Comparison of ENCODE assay signal across 19 cellular contexts in the genomic region with DNA sequence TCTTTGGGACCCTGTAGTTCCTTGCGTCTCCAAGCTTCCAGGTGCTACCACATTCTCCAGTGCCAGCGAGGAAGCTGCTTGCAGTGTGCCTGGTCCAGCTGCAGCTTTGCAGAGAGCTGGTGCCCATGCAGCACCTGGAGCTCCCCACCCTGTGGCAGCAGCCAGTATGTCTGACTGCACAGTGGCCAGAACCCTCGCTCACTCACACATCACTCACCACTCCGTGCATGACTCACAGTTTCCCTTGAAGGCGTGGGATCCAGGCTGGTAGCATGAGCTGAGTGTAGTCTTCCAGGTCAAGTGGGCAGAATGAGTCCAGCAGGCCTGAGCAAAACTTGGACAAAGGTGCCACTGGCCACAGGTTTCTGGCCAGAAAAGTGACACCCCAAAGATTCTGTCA. TPM values are rescaled to one million over a fixed set of nuclear protein-coding genes. Genes with fewer than 3 reads are reported as not detected.
DNase-seq lines count a peak whose midpoint lies in the region; ATAC-seq and TF ChIP-seq lines count a peak whose summit lies in the region.
"Had no signal": no experiment of that assay in that cellular context is flagged by ENCODE, and none has a peak within 500 bp of the region (broad histone marks: within the 10 kb centered on the region; RNA-seq: fewer than 3 reads in every experiment).

No MANE protein-coding gene starts in this region.

- H3K4me1 Mint-ChIP-seq in HFFc6 (ENCODE audit: low read depth): peaks cover 16% of the 10 kb centered on the region; the same call in 1 of the 2 replicates
- H3K4me1 Mint-ChIP-seq: naive thymus-derived CD8-positive, alpha-beta T cell had no signal

- peaks cover 4% of the 10 kb centered on the region; the same call in 1 of the 2 replicates for H3K9me3 Mint-ChIP-seq in HFFc6

- TF ChIP-seq CTCF in HFFc6 (IDR thresholded peaks at IDR 0.05) (no peak), fibroblast of mammary gland (conservative IDR thresholded peaks at IDR 0.05; ENCODE audit: control insufficient read depth, insufficient read depth, low read depth, low read length) (no peak)

- H3K4me3 ChIP-seq in fibroblast of mammary gland (ENCODE audit: control insufficient read depth, low read depth, low read length): no peak overlapping the region
- H3K4me3 ChIP-seq: left lung, SK-N-MC, suprapubic skin had no signal

- H3K4me3 Mint-ChIP-seq in HFFc6: no peak overlapping the region
- H3K4me3 Mint-ChIP-seq: naive thymus-derived CD8-positive, alpha-beta T cell had no signal

- peak; percentile 27 for DNase-seq in Caki2 (ENCODE audit: low read depth)
- peak; percentile 84 for DNase-seq in HFFc6
- DNase-seq in SW 1271 (lab: John Stamatoyannopoulos, UW): peak; percentile 59 to 72
- peak; percentile 46 for DNase-seq in fibroblast of mammary gland (ENCODE audit: low read depth)
- no peak for DNase-seq in mesenteric fat pad (ENCODE audit: low spot score)
- DNase-seq: BE2C; cerebellar nuclear complex; DND-41; left lung; naive thymus-derived CD8-positive, alpha-beta T cell; NCI-H2081; NCI-H82 had no signal

- no peaks in the 10 kb centered on the region for H3K36me3 Mint-ChIP-seq in HFFc6 (ENCODE audit: low read depth)

- no peak for ATAC-seq in GM18502 (IDR thresholded peaks at IDR 0.05; ENCODE audit: poor library complexity, unreplicated experiment)
- no peak for ATAC-seq in GM21367 (IDR thresholded peaks at IDR 0.05; ENCODE audit: unreplicated experiment)
- ATAC-seq in HG02852 (IDR thresholded peaks at IDR 0.05; ENCODE audit: unreplicated experiment): no peak
- ATAC-seq: left lung; naive thymus-derived CD8-positive, alpha-beta T cell had no signal

- H3K27ac Mint-ChIP-seq in HFFc6: peak overlapping the region; percentile 60; the same call in 1 of the 2 replicates
- H3K27ac Mint-ChIP-seq: activated naive CD4-positive, alpha-beta T cell treated with anti-CD3 and anti-CD28 coated beads, Interleukin-2, amount 50 U/mL, for 72 hours; naive thymus-derived CD8-positive, alpha-beta T cell; progenitor cell of endocrine pancreas had no signal

- in situ Hi-C loops in Caki2 (cut with HindIII; ENCODE audit: low pct_unique_long_range_greater_than_20kb, low sequenced_read_pairs): no loop called here

- H3K27me3 Mint-ChIP-seq in HFFc6 (ENCODE audit: insufficient read depth): peaks cover 2% of the 10 kb centered on the region

RNA-seq across cellular contexts. Expression of a gene that starts 33.6 kb away (rescaled TPM):
- not detected in 2 replicates for total RNA-seq in Caki2 (2014; rRNA removed; shearing (Covaris generic); ENCODE audit: low replicate concordance)
- total RNA-seq in HFFc6 (2021; fragmentation: NEBNext Ultra II Directional; extraction: Animal tissue kit (Norgen Biotek cat#: 25700)): not detected
- total RNA-seq in mesenteric fat pad: not detected
- total RNA-seq: activated naive CD4-positive, alpha-beta T cell treated with anti-CD3 and anti-CD28 coated beads, Interleukin-2, amount 50 U/mL, for 72 hours; left lung; naive thymus-derived CD8-positive, alpha-beta T cell; progenitor cell of endocrine pancreas had no signal

RNA-seq across cellular contexts. Expression of a gene that starts 56.8 kb away (rescaled TPM):
- total RNA-seq in Caki2 (2014; rRNA removed; shearing (Covaris generic); ENCODE audit: low replicate concordance): not detected in 2 replicates
- not detected for total RNA-seq in HFFc6 (2021; fragmentation: NEBNext Ultra II Directional; extraction: Animal tissue kit (Norgen Biotek cat#: 25700))
- 0.35 TPM for total RNA-seq in mesenteric fat pad
